21 cellular contexts compared by ENCODE assay signal in the genomic region with DNA sequence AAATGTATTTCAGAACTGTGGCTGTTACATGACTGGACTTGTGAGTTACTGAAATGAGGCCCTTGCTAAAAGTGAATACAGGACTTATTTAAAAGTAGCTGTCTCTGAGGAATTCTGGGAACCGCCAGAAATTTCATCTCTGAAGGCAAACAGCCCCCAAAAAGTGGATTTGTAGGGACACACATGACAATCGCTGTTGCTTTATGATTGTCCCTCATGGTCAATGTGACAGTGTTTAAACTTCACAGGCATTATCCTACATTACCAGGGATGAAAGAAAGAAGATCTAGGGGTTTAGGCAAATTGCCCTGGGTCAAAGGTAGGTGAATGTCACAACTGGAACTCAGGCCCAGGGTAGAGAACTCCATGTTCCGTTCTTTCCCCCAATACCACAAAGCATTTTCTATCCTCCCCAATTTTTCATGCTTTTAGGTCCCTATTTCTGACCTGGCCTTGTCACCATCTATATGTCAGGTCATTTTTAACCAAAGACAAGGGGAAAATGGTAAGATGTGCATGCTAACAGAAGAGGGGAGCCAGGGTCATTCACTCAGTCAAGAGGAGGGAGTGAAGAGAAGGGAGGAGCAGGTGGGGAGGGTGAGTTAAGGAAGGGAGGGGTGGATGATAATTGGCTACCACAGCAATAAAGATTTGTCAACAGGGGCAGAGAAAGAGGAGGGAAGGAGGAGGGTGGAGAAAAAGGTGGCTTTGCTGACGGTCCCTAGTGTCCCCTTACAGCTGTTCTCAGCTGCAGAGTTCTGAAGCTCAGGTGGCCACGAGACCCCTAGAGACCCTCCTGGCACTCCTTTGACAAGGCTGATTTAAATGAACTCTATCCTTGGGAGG. TPM values are rescaled to one million over a fixed set of nuclear protein-coding genes. Genes with fewer than 3 reads are reported as not detected.
A peak's percentile ranks its signal among the peaks of the same experiment; 100 is the strongest.
DNase-seq lines count a peak whose midpoint lies in the region; ATAC-seq and TF ChIP-seq lines count a peak whose summit lies in the region.
"Had no signal": no experiment of that assay in that cellular context is flagged by ENCODE, and none has a peak within 500 bp of the region (broad histone marks: within the 10 kb centered on the region; RNA-seq: fewer than 3 reads in every experiment).

No MANE protein-coding gene starts in this region.

- H3K9me3 ChIP-seq in HEK293 (ENCODE audit: control insufficient read depth, insufficient read depth, low read depth, low read length) (no peaks in the 10 kb centered on the region), MM.1S (replicated peaks; ENCODE audit: insufficient read depth, low read length) (no peaks in the 10 kb centered on the region)
- H3K9me3 ChIP-seq: HAP-1, Peyer's patch, SJCRH30 had no signal

- H3F3A ChIP-seq in MM.1S (ENCODE audit: insufficient read depth, low read length), result no peaks in the 10 kb centered on the region

- no peak for TF ChIP-seq CTCF in HEK293 (tag by site-specific recombination; IDR thresholded peaks at IDR 0.05)
- TF ChIP-seq CTCF in VCaP (conservative IDR thresholded peaks at IDR 0.05), result no peak
- TF ChIP-seq CTCF in MM.1S (IDR thresholded peaks at IDR 0.05; ENCODE audit: low read length), result no peak

- no peaks in the 10 kb centered on the region for H3K9me2 ChIP-seq in MM.1S (replicated peaks; ENCODE audit: insufficient read depth, low read length)

- DNase-seq in left lobe of liver (ENCODE audit: low spot score), result no peak
- no peak for DNase-seq in MM.1S
- no peak for DNase-seq in midbrain (lab: John Stamatoyannopoulos, UW)
- DNase-seq in HK-2 (ENCODE audit: unreplicated experiment), result no peak
- DNase-seq: ACHN; CD8-positive, alpha-beta memory T cell; DMS53; GDM1; NCI-H1105; NCI-H146; NCI-H2029; NCI-H226; NCI-H524; NCI-H82; Peyer's patch; SJCRH30 had no signal

- H3K27me3 ChIP-seq in MM.1S (replicated peaks; ENCODE audit: insufficient read depth, low read length), result no peaks in the 10 kb centered on the region
- H3K27me3 ChIP-seq: Peyer's patch, SJCRH30 had no signal

- peak; percentile 25 for ATAC-seq in left lobe of liver
- ATAC-seq: GM23338 had no signal

- peaks cover 10% of the 10 kb centered on the region for H3K4me1 ChIP-seq in HEK293 (ENCODE audit: control insufficient read depth, insufficient read depth, low read length)
- H3K4me1 ChIP-seq in urinary bladder (ENCODE audit: insufficient read depth), result peaks cover 2% of the 10 kb centered on the region
- no peaks in the 10 kb centered on the region for H3K4me1 ChIP-seq in MM.1S (ENCODE audit: low read length)
- H3K4me1 ChIP-seq: HAP-1, Peyer's patch, SJCRH30 had no signal

- H3K4me3 ChIP-seq in HEK293 (ENCODE audit: low read depth, low read length) (no peak overlapping the region), urinary bladder (ENCODE audit: low read depth, low read length) (no peak overlapping the region), MM.1S (ENCODE audit: low read length) (no peak overlapping the region)
- H3K4me3 ChIP-seq: GM23338, HAP-1, Peyer's patch, SJCRH30 had no signal

- 82% methylated on average over 5 of the region's 5 CpGs for WGBS in urinary bladder

- H2AFZ ChIP-seq in MM.1S (ENCODE audit: low read length), result no peak overlapping the region
- H2AFZ ChIP-seq: GM23338 had no signal

- no peak overlapping the region for H3K9ac ChIP-seq in MM.1S (ENCODE audit: low read length)

- POLR2A ChIA-PET in HEK293 (lab: Yijun Ruan, JAX), result no interaction called here

- H3K36me3 ChIP-seq in HEK293 (ENCODE audit: control insufficient read depth in 2 of 2, insufficient read depth in 1 of 2, low read length in 2 of 2), result no peaks in the 10 kb centered on the region
- H3K36me3 ChIP-seq in urinary bladder (ENCODE audit: insufficient read depth), result no peaks in the 10 kb centered on the region
- H3K36me3 ChIP-seq in MM.1S (replicated peaks; ENCODE audit: insufficient read depth, low read length), result no peaks in the 10 kb centered on the region
- H3K36me3 ChIP-seq: HAP-1, Peyer's patch, SJCRH30 had no signal

- H3K27ac ChIP-seq in HEK293 (ENCODE audit: extremely low read depth, low read depth, low read length) (no peak overlapping the region), VCaP (peak overlapping the region; percentile 76), urinary bladder (ENCODE audit: low read depth) (peak overlapping the region; percentile 62), MM.1S (ENCODE audit: low read length) (no peak overlapping the region)
- H3K27ac ChIP-seq: Peyer's patch, SJCRH30 had no signal

- H3K79me2 ChIP-seq in MM.1S (ENCODE audit: low read length), result no peaks in the 10 kb centered on the region

- H4K20me1 ChIP-seq in MM.1S (ENCODE audit: insufficient read depth, low read length), result no peaks in the 10 kb centered on the region

- CTCF ChIA-PET in HEK293 (lab: Yijun Ruan, JAX), result interaction anchor here (1.0 to 1.5 kb wide), 3 partner anchors 11 to 456 kb away, joined by 3 to 5 read pairs (median 5); no protein-coding TSS in a partner anchor

- no peak overlapping the region for H3K4me2 ChIP-seq in MM.1S (ENCODE audit: low read depth, low read length)
- H3K4me2 ChIP-seq: GM23338 had no signal

TF ChIP-seq in HEK293, 187 proteins besides CTCF, POLR2A, EP300 and RAD21 (continues in another document):
- TF ChIP-seq, protein P1, sequence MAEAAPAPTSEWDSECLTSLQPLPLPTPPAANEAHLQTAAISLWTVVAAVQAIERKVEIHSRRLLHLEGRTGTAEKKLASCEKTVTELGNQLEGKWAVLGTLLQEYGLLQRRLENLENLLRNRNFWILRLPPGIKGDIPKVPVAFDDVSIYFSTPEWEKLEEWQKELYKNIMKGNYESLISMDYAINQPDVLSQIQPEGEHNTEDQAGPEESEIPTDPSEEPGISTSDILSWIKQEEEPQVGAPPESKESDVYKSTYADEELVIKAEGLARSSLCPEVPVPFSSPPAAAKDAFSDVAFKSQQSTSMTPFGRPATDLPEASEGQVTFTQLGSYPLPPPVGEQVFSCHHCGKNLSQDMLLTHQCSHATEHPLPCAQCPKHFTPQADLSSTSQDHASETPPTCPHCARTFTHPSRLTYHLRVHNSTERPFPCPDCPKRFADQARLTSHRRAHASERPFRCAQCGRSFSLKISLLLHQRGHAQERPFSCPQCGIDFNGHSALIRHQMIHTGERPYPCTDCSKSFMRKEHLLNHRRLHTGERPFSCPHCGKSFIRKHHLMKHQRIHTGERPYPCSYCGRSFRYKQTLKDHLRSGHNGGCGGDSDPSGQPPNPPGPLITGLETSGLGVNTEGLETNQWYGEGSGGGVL (tag by site-specific recombination; IDR thresholded peaks at IDR 0.05), result 0 out of 2 replicates have a peak, but pooled peaks have one; percentile 37
- TF ChIP-seq ZEB2 (tag by site-specific recombination; IDR thresholded peaks at IDR 0.05) (no peak), ZNF221 (tag by site-specific recombination; IDR thresholded peaks at IDR 0.05; ENCODE audit: borderline replicate concordance) (no peak), ZNF341 (tag by site-specific recombination; IDR thresholded peaks at IDR 0.05; ENCODE audit: low read depth) (0 out of 2 replicates have a peak, but pooled peaks have one; percentile 21), KLF1 (tag by site-specific recombination; IDR thresholded peaks at IDR 0.05) (peak; percentile 42; the same call in 1 of the 2 replicates)
- TF ChIP-seq, protein P2, sequence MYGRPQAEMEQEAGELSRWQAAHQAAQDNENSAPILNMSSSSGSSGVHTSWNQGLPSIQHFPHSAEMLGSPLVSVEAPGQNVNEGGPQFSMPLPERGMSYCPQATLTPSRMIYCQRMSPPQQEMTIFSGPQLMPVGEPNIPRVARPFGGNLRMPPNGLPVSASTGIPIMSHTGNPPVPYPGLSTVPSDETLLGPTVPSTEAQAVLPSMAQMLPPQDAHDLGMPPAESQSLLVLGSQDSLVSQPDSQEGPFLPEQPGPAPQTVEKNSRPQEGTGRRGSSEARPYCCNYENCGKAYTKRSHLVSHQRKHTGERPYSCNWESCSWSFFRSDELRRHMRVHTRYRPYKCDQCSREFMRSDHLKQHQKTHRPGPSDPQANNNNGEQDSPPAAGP (tag by site-specific recombination; IDR thresholded peaks at IDR 0.05), result peak; percentile 81; the same call in 1 of the 2 replicates
- TF ChIP-seq, protein P3, sequence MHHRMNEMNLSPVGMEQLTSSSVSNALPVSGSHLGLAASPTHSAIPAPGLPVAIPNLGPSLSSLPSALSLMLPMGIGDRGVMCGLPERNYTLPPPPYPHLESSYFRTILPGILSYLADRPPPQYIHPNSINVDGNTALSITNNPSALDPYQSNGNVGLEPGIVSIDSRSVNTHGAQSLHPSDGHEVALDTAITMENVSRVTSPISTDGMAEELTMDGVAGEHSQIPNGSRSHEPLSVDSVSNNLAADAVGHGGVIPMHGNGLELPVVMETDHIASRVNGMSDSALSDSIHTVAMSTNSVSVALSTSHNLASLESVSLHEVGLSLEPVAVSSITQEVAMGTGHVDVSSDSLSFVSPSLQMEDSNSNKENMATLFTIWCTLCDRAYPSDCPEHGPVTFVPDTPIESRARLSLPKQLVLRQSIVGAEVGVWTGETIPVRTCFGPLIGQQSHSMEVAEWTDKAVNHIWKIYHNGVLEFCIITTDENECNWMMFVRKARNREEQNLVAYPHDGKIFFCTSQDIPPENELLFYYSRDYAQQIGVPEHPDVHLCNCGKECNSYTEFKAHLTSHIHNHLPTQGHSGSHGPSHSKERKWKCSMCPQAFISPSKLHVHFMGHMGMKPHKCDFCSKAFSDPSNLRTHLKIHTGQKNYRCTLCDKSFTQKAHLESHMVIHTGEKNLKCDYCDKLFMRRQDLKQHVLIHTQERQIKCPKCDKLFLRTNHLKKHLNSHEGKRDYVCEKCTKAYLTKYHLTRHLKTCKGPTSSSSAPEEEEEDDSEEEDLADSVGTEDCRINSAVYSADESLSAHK (tag by site-specific recombination; IDR thresholded peaks at IDR 0.05), result no peak
- TF ChIP-seq, protein P4, sequence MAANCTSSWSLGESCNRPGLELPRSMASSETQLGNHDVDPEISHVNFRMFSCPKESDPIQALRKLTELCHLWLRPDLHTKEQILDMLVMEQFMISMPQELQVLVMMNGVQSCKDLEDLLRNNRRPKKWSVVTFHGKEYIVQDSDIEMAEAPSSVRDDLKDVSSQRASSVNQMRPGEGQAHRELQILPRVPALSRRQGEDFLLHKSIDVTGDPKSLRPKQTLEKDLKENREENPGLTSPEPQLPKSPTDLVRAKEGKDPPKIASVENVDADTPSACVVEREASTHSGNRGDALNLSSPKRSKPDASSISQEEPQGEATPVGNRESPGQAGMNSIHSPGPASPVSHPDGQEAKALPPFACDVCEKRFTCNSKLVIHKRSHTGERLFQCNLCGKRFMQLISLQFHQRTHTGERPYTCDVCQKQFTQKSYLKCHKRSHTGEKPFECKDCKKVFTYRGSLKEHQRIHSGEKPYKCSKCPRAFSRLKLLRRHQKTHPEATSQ (tag by site-specific recombination; IDR thresholded peaks at IDR 0.05), result no peak
- TF ChIP-seq, protein P5, sequence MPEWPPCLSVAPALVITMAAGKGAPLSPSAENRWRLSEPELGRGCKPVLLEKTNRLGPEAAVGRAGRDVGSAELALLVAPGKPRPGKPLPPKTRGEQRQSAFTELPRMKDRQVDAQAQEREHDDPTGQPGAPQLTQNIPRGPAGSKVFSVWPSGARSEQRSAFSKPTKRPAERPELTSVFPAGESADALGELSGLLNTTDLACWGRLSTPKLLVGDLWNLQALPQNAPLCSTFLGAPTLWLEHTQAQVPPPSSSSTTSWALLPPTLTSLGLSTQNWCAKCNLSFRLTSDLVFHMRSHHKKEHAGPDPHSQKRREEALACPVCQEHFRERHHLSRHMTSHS (tag by site-specific recombination; IDR thresholded peaks at IDR 0.05), result no peak

RNA-seq across cellular contexts. Expression of a gene that starts 57.8 kb away (rescaled TPM):
- total RNA-seq in left lobe of liver (41.3 TPM), urinary bladder (23.5 TPM)
- 61.1 TPM for polyA plus RNA-seq in urinary bladder

Comparison
In these comparisons a context has a peak if more than half of its experiments do, and no peak if none do; other contexts are left out.
1. H3K27ac ChIP-seq: peak in VCaP (single experiment) and urinary bladder (single experiment); none in HEK293 (single experiment) and MM.1S (single experiment).